ENCODE assay signal across 22 cellular contexts in genomic region chr16:79679334-79679733, GRCh38.
"Had no signal": no experiment of that assay in that cellular context is flagged by ENCODE, and none has a peak within 500 bp of the region (broad histone marks: within the 10 kb centered on the region; RNA-seq: fewer than 3 reads in every experiment).

No MANE protein-coding gene starts in this region.

- H3K27ac ChIP-seq: colonic mucosa, dorsolateral prefrontal cortex, esophagus muscularis mucosa, foreskin keratinocyte, gastroesophageal sphincter, heart left ventricle, hepatocyte, left lung, lower lobe of right lung had no signal

- ATAC-seq: effector memory CD8-positive, alpha-beta T cell; foreskin keratinocyte; gastroesophageal sphincter; heart left ventricle; left cardiac atrium; left lung; left ventricle myocardium superior; lower lobe of right lung; mucosa of descending colon had no signal

- H3K9me3 ChIP-seq: colonic mucosa, gastroesophageal sphincter, mucosa of descending colon had no signal

- FAIRE-seq: endothelial cell of umbilical vein, keratinocyte had no signal

- H3K4me3 ChIP-seq: colonic mucosa, dorsolateral prefrontal cortex, esophagus muscularis mucosa, gastroesophageal sphincter, heart left ventricle, hepatocyte, left lung, lower lobe of right lung, mucosa of descending colon had no signal

- H3K4me1 ChIP-seq: colonic mucosa, esophagus muscularis mucosa, gastroesophageal sphincter, heart left ventricle, left lung, lower lobe of right lung had no signal

- H3K4me2 ChIP-seq: hepatocyte had no signal

- DNase-seq: colonic mucosa; cortex of kidney; dorsolateral prefrontal cortex; effector CD4-positive, alpha-beta T cell; effector memory CD8-positive, alpha-beta T cell; endodermal cell; foreskin keratinocyte; heart left ventricle; hypothalamus; immature natural killer cell; left cardiac atrium; left lung; left ventricle myocardium superior; lower lobe of right lung; mesenchymal stem cell; mucosa of descending colon; naive B cell had no signal
